Comparison of ENCODE assay signal across 1 cellular context in the genomic region with DNA sequence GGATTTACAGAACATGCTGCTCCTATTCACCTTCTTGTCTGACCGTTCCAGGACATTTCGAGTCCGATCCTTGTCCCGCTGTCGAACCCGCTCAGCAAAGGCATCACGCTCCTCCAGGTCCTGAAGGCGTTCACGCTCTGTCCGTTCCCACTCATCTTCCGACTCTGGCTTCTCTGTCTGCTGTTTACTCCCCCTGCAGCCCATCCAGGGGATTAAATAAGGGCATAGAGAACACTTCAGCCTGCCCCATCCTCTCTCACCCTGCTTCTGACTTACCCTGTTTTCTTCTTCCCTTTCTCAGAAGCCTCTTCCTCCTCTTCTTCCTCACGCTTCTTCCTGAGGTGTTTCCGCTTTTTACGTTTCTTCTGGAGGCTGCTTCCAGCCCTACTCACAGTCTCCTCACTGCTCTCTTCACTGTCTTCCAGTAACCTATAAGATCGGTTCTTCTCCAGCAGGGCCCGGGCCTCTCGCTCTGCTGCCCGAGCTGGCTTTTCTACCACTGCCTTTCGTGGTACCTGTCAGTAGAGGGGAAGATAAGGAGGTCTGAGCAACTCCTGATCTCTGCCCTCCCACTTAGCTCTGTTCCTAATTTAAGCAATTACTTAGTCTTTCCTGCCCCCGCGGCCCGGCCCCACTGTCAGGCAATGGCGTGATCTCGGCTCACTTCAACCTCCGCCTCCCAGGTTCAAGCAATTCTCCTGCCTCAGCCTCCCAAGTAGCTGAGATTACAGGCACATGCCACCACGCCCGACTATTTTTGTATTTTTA.
TF ChIP-seq lines count a peak whose summit lies in the region.

No MANE protein-coding gene starts in this region.

TF ChIP-seq in K562, 482 proteins besides CTCF, POLR2A, EP300 and RAD21:
- no peak for TF ChIP-seq BRF1 (IDR thresholded peaks at IDR 0.05; ENCODE audit: borderline replicate concordance, extremely low read depth, insufficient read length)
- no peak for TF ChIP-seq ZNF589 (CRISPR knock-in tag; IDR thresholded peaks at IDR 0.05; ENCODE audit: low read depth)
- 0 out of 2 replicates have a peak, but pooled peaks have one; percentile 7 for TF ChIP-seq NFIC (IDR thresholded peaks at IDR 0.05)
- no peak for TF ChIP-seq CBX3 (IDR thresholded peaks at IDR 0.05; ENCODE audit: borderline replicate concordance in 1 of 2, low read length in 2 of 2)
- no peak for TF ChIP-seq TRIM28 (IDR thresholded peaks at IDR 0.05)
- TF ChIP-seq, protein P1, sequence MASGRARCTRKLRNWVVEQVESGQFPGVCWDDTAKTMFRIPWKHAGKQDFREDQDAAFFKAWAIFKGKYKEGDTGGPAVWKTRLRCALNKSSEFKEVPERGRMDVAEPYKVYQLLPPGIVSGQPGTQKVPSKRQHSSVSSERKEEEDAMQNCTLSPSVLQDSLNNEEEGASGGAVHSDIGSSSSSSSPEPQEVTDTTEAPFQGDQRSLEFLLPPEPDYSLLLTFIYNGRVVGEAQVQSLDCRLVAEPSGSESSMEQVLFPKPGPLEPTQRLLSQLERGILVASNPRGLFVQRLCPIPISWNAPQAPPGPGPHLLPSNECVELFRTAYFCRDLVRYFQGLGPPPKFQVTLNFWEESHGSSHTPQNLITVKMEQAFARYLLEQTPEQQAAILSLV (tag; IDR thresholded peaks at IDR 0.05): no peak
- no peak for TF ChIP-seq RBM22 (IDR thresholded peaks at IDR 0.05; ENCODE audit: low read depth, low read length, poor library complexity, severe bottlenecking)
- no peak for TF ChIP-seq ZNF431 (CRISPR knock-in tag; IDR thresholded peaks at IDR 0.05)
- TF ChIP-seq TCF7 (IDR thresholded peaks at IDR 0.05; ENCODE audit: borderline replicate concordance): peak; percentile 52; the same call in 1 of the 2 replicates
- TF ChIP-seq SMC3 (conservative IDR thresholded peaks at IDR 0.05; ENCODE audit: insufficient read depth, low read depth, low read length): 0 out of 2 replicates have a peak, but pooled peaks have one; percentile 13
- no peak for TF ChIP-seq TFAM (CRISPR knock-in tag; conservative IDR thresholded peaks at IDR 0.05)
- TF ChIP-seq, protein P2, sequence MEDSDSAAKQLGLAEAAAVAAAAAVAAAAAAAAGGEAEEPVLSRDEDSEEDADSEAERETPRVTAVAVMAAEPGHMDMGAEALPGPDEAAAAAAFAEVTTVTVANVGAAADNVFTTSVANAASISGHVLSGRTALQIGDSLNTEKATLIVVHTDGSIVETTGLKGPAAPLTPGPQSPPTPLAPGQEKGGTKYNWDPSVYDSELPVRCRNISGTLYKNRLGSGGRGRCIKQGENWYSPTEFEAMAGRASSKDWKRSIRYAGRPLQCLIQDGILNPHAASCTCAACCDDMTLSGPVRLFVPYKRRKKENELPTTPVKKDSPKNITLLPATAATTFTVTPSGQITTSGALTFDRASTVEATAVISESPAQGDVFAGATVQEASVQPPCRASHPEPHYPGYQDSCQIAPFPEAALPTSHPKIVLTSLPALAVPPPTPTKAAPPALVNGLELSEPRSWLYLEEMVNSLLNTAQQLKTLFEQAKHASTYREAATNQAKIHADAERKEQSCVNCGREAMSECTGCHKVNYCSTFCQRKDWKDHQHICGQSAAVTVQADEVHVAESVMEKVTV (CRISPR knock-in tag; IDR thresholded peaks at IDR 0.05): no peak
- TF ChIP-seq, protein P3, sequence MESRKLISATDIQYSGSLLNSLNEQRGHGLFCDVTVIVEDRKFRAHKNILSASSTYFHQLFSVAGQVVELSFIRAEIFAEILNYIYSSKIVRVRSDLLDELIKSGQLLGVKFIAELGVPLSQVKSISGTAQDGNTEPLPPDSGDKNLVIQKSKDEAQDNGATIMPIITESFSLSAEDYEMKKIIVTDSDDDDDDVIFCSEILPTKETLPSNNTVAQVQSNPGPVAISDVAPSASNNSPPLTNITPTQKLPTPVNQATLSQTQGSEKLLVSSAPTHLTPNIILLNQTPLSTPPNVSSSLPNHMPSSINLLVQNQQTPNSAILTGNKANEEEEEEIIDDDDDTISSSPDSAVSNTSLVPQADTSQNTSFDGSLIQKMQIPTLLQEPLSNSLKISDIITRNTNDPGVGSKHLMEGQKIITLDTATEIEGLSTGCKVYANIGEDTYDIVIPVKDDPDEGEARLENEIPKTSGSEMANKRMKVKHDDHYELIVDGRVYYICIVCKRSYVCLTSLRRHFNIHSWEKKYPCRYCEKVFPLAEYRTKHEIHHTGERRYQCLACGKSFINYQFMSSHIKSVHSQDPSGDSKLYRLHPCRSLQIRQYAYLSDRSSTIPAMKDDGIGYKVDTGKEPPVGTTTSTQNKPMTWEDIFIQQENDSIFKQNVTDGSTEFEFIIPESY (CRISPR knock-in tag; IDR thresholded peaks at IDR 0.05): peak; percentile 98
